In the genomic region with DNA sequence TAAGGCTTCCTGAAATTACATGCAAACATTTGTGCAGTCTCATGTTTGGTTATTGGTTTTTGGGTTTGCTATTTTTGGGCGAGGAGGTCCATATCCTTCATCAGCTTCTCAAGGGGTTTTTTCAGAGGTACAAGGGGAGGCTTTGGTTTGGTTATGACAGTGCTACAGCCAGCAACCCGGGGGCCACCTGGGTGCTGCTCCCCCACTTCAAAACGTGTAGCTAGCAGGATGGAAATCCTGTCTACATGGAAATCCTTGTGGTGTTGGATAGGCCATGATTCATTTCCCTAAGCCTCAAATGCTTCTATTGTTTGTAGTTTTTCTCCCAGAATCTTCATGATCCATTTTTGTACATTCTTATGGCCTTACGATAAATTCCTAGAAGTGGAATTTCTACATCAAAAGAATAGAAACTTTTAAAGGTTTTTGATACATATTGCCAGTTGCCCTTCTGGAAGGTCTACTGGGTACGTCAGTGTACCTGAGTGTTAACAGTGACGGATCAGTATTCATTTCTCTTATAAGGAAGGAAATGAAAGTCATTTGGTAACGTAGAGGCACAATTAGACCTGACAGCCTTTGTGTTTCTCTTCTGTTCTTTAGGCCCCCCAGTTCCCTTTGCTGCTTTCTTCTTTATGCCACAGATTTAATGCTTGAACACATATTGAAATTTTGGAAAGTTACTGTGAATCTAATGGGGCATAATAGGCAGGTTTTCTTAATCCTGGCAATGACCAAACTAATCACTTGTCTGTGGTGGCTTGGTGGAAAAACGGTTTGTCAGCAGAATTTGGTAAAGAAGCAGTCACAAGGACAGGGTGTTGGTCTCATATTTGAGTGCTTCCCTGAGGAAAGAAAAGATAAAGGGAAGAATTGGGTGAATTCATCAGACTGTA, we compare ENCODE assay signal across 10 cellular contexts.
DNase-seq lines count a peak whose midpoint lies in the region; ATAC-seq lines count a peak whose summit lies in the region.
"Had no signal": no experiment of that assay in that cellular context is flagged by ENCODE, and none has a peak within 500 bp of the region (broad histone marks: within the 10 kb centered on the region; RNA-seq: fewer than 3 reads in every experiment).

No MANE protein-coding gene starts in this region.

- no peaks in the 10 kb centered on the region for H3K9me3 Mint-ChIP-seq in stimulated activated memory B cell treated with anti-CD40 and anti-IgM and Interleukin-4, amounts not matched to agents 10 μg/mL and 1 μg/mL and 100 μg/mL, for 72 hours
- H3K9me3 Mint-ChIP-seq: endodermal cell had no signal

- H3K27me3 Mint-ChIP-seq in stimulated activated memory B cell treated with anti-CD40 and anti-IgM and Interleukin-4, amounts not matched to agents 10 μg/mL and 1 μg/mL and 100 μg/mL, for 72 hours: no peaks in the 10 kb centered on the region

- peak overlapping the region; percentile 87 for H3K27ac Mint-ChIP-seq in stimulated activated memory B cell treated with anti-CD40 and anti-IgM and Interleukin-4, amounts not matched to agents 10 μg/mL and 1 μg/mL and 100 μg/mL, for 72 hours
- H3K27ac Mint-ChIP-seq: endodermal cell had no signal

- H3K4me3 Mint-ChIP-seq in stimulated activated memory B cell treated with anti-CD40 and anti-IgM and Interleukin-4, amounts not matched to agents 10 μg/mL and 1 μg/mL and 100 μg/mL, for 72 hours: no peak overlapping the region
- H3K4me3 Mint-ChIP-seq: endodermal cell had no signal

- peak; percentile 26 to 43 for DNase-seq in activated CD4-positive, alpha-beta T cell treated with anti-CD3 and anti-CD28 coated beads, Interleukin-2, amount 50 U/mL, for 48 hours
- DNase-seq in activated CD4-positive, alpha-beta T cell treated with anti-CD3 and anti-CD28 coated beads for 1 hour: no peak
- peak; percentile 91 for DNase-seq in dermis blood vessel endothelial cell
- no peak for DNase-seq in DMS 273 treated with DMSO at 0.1 percent for 48 hours (lab: John Stamatoyannopoulos, UW)
- no peak for DNase-seq in NCI-H1694 treated with DMSO at 0.1 percent for 48 hours (lab: John Stamatoyannopoulos, UW)
- DNase-seq in NCI-H446 treated with DMSO at 0.1 percent for 48 hours (lab: John Stamatoyannopoulos, UW): no peak
- DNase-seq: endodermal cell, left ventricle myocardium inferior had no signal

- H3K4me1 Mint-ChIP-seq in stimulated activated memory B cell treated with anti-CD40 and anti-IgM and Interleukin-4, amounts not matched to agents 10 μg/mL and 1 μg/mL and 100 μg/mL, for 72 hours: peaks cover 64% of the 10 kb centered on the region

- ATAC-seq in HG02870 (IDR thresholded peaks at IDR 0.05; ENCODE audit: unreplicated experiment): peak; percentile 59
- peak; percentile 83 for ATAC-seq in stimulated activated memory B cell treated with anti-CD40 and anti-IgM and Interleukin-4, amounts not matched to agents 10 μg/mL and 1 μg/mL and 100 μg/mL, for 72 hours

- no peaks in the 10 kb centered on the region for H3K36me3 Mint-ChIP-seq in stimulated activated memory B cell treated with anti-CD40 and anti-IgM and Interleukin-4, amounts not matched to agents 10 μg/mL and 1 μg/mL and 100 μg/mL, for 72 hours

Comparison
In these comparisons a context has a peak if more than half of its experiments do, and no peak if none do; other contexts are left out.
1. DNase-seq: peak in activated CD4-positive, alpha-beta T cell treated with anti-CD3 and anti-CD28 coated beads, Interleukin-2, amount 50 U/mL, for 48 hours (2 of 2) and dermis blood vessel endothelial cell (single experiment); none in activated CD4-positive, alpha-beta T cell treated with anti-CD3 and anti-CD28 coated beads for 1 hour (single experiment), DMS 273 treated with DMSO at 0.1 percent for 48 hours (single experiment), NCI-H1694 treated with DMSO at 0.1 percent for 48 hours (single experiment) and NCI-H446 treated with DMSO at 0.1 percent for 48 hours (single experiment).